ENCODE assay signal across 29 cellular contexts in genomic region chr6:100134703-100135102, GRCh38.
A peak's percentile ranks its signal among the peaks of the same experiment; 100 is the strongest.
DNase-seq lines count a peak whose midpoint lies in the region; FAIRE-seq and TF ChIP-seq lines count a peak whose summit lies in the region.
"Had no signal": no experiment of that assay in that cellular context is flagged by ENCODE, and none has a peak within 500 bp of the region (broad histone marks: within the 10 kb centered on the region; RNA-seq: fewer than 3 reads in every experiment).

No MANE protein-coding gene starts in this region.

- H3K18ac ChIP-seq in mesenchymal stem cell (ENCODE audit: low read depth in 1 of 2, low read length in 2 of 2), result no peak overlapping the region

- WGBS in mesenchymal stem cell, result 100% methylated on average over 1 of the region's 2 CpGs
- WGBS in small intestine, 3 donors, result 79 to 85% (median 83%) methylated on average over 1 of the region's 2 CpGs

- no peak overlapping the region for H3K4me3 Mint-ChIP-seq in endothelial cell (ENCODE audit: unreplicated experiment)
- H3K4me3 Mint-ChIP-seq: activated naive CD4-positive, alpha-beta T cell treated with anti-CD3 and anti-CD28 coated beads, Interleukin-2, amount 50 U/mL, for 24 hours; activated T-helper 1 cell treated with anti-CD3 and anti-CD28 coated beads, Interleukin-12 subunit alpha, Interleukin-12 subunit beta, Interleukin-2, Interleukin-4 antibody, amounts not matched to agents 30 ng/mL and 10 ng/mL and 1 ng/mL, durations not matched to agents 14 hours and 24 hours and 36 hours; CD4-positive, CD25-positive, alpha-beta regulatory T cell; mesothelial cell of epicardium; natural killer cell treated with Interleukin-12 subunit alpha and Interleukin-12 subunit beta and Interleukin-15 and Interleukin-18, amount 100 ng/mL, for 72 hours; stimulated activated memory B cell treated with anti-CD40 and anti-IgM and Interleukin-4, amounts not matched to agents 10 μg/mL and 1 μg/mL and 100 μg/mL, for 72 hours; T-cell had no signal

- H3K14ac ChIP-seq in mesenchymal stem cell (ENCODE audit: low read length in 2 of 2), result no peak overlapping the region

- peaks cover 4% of the 10 kb centered on the region for H3K4me1 Mint-ChIP-seq in endothelial cell (ENCODE audit: unreplicated experiment)
- H3K4me1 Mint-ChIP-seq: activated naive CD4-positive, alpha-beta T cell treated with anti-CD3 and anti-CD28 coated beads, Interleukin-2, amount 50 U/mL, for 24 hours; CD4-positive, CD25-positive, alpha-beta regulatory T cell; mesothelial cell of epicardium; stimulated activated memory B cell treated with anti-CD40 and anti-IgM and Interleukin-4, amounts not matched to agents 10 μg/mL and 1 μg/mL and 100 μg/mL, for 72 hours; T-cell had no signal

- H3K9me3 Mint-ChIP-seq in endothelial cell (ENCODE audit: unreplicated experiment), result no peaks in the 10 kb centered on the region

- no peak overlapping the region for H2BK120ac ChIP-seq in mesenchymal stem cell (ENCODE audit: low read depth, low read length)

- H4K8ac ChIP-seq in mesenchymal stem cell (ENCODE audit: low read length), result no peak overlapping the region

- no peak overlapping the region for H2BK15ac ChIP-seq in mesenchymal stem cell (ENCODE audit: low read depth, poor library complexity, severe bottlenecking)

- no peak overlapping the region for H3K9ac ChIP-seq in mesenchymal stem cell (ENCODE audit: low read length)
- H3K9ac ChIP-seq: parathyroid adenoma had no signal

- H3K23ac ChIP-seq in mesenchymal stem cell (ENCODE audit: low read length in 2 of 2), result no peak overlapping the region

- H3K4me3 ChIP-seq in cardiac fibroblast (replicated peaks in 1 of 2; ENCODE audit: low read depth in 2 of 2, low read length in 2 of 2) (no peak overlapping the region), mesenchymal stem cell (ENCODE audit: insufficient read depth in 1 of 2, low read depth in 1 of 2, low read length in 2 of 2) (no peak overlapping the region), small intestine (ENCODE audit: low read depth in 1 of 2, low read length in 2 of 2) (no peak overlapping the region)
- H3K4me3 ChIP-seq: heart right ventricle, left lung had no signal

- H2BK5ac ChIP-seq in mesenchymal stem cell (ENCODE audit: low read depth, low read length, poor library complexity, severe bottlenecking), result no peak overlapping the region

- H2AFZ ChIP-seq in mesenchymal stem cell (ENCODE audit: low read depth, low read length), result no peak overlapping the region
- H2AFZ ChIP-seq: parathyroid adenoma had no signal

- H3K9me3 ChIP-seq in mesenchymal stem cell (ENCODE audit: control insufficient read depth, low read length) (peaks cover 35% of the 10 kb centered on the region), small intestine (ENCODE audit: control insufficient read depth, low read depth) (no peaks in the 10 kb centered on the region)

- H3K27ac ChIP-seq in mesenchymal stem cell (ENCODE audit: low read length, poor library complexity, severe bottlenecking), result no peak overlapping the region
- no peak overlapping the region for H3K27ac ChIP-seq in small intestine (ENCODE audit: low read depth in 1 of 2, low read length in 1 of 2)
- H3K27ac ChIP-seq: heart right ventricle, left lung, parathyroid adenoma had no signal

- no peak overlapping the region for H2BK12ac ChIP-seq in mesenchymal stem cell (ENCODE audit: low read length in 2 of 2)

- H3K27me3 ChIP-seq in mesenchymal stem cell (ENCODE audit: control insufficient read depth in 1 of 2, insufficient read depth in 1 of 2, low read length in 2 of 2) (no peaks in the 10 kb centered on the region), small intestine (ENCODE audit: control insufficient read depth in 2 of 2, insufficient read depth in 2 of 2, low read length in 2 of 2) (peaks cover 0 to 2% of the 10 kb centered on the region in 2 donors)
- H3K27me3 ChIP-seq: heart right ventricle, left lung had no signal

- no peak overlapping the region for H3K27ac Mint-ChIP-seq in endothelial cell (ENCODE audit: unreplicated experiment)
- H3K27ac Mint-ChIP-seq: activated naive CD4-positive, alpha-beta T cell treated with anti-CD3 and anti-CD28 coated beads, Interleukin-2, amount 50 U/mL, for 24 hours; activated T-helper 1 cell treated with anti-CD3 and anti-CD28 coated beads, Interleukin-12 subunit alpha, Interleukin-12 subunit beta, Interleukin-2, Interleukin-4 antibody, amounts not matched to agents 30 ng/mL and 10 ng/mL and 1 ng/mL, durations not matched to agents 14 hours and 24 hours and 36 hours; mesothelial cell of epicardium; natural killer cell treated with Interleukin-12 subunit alpha and Interleukin-12 subunit beta and Interleukin-15 and Interleukin-18, amount 100 ng/mL, for 72 hours; stimulated activated memory B cell treated with anti-CD40 and anti-IgM and Interleukin-4, amounts not matched to agents 10 μg/mL and 1 μg/mL and 100 μg/mL, for 72 hours; T-cell had no signal

- H3K36me3 ChIP-seq in mesenchymal stem cell (ENCODE audit: control insufficient read depth in 1 of 2, insufficient read depth in 2 of 2, low read depth in 1 of 2, low read length in 2 of 2) (no peaks in the 10 kb centered on the region), small intestine (ENCODE audit: control insufficient read depth in 2 of 2, insufficient read depth in 2 of 2, low read length in 2 of 2) (no peaks in the 10 kb centered on the region)
- H3K36me3 ChIP-seq: heart right ventricle, left lung had no signal

- H3K4me2 ChIP-seq in mesenchymal stem cell (ENCODE audit: low read length, poor library complexity, severe bottlenecking), result no peak overlapping the region

- H2AK5ac ChIP-seq in mesenchymal stem cell (ENCODE audit: low read length, severe bottlenecking), result no peak overlapping the region

- no peak for FAIRE-seq in small intestine (lab: Jason Lieb, UNC)
- FAIRE-seq: colon, GM12891, TTC549, urothelium cell line had no signal

- no peaks in the 10 kb centered on the region for H3K27me3 Mint-ChIP-seq in endothelial cell (ENCODE audit: unreplicated experiment)
- H3K27me3 Mint-ChIP-seq: activated naive CD4-positive, alpha-beta T cell treated with anti-CD3 and anti-CD28 coated beads, Interleukin-2, amount 50 U/mL, for 24 hours; natural killer cell treated with Interleukin-12 subunit alpha and Interleukin-12 subunit beta and Interleukin-15 and Interleukin-18, amount 100 ng/mL, for 72 hours; stimulated activated memory B cell treated with anti-CD40 and anti-IgM and Interleukin-4, amounts not matched to agents 10 μg/mL and 1 μg/mL and 100 μg/mL, for 72 hours; T-cell had no signal

- no peaks in the 10 kb centered on the region for H3K79me1 ChIP-seq in mesenchymal stem cell (replicated peaks; ENCODE audit: low read length, poor library complexity, severe bottlenecking)

- TF ChIP-seq CTCF in cardiac fibroblast (IDR thresholded peaks at IDR 0.05; ENCODE audit: low read depth, low read length), result no peak
- no peak for TF ChIP-seq CTCF in endothelial cell (IDR thresholded peaks at IDR 0.05; ENCODE audit: unreplicated experiment)

- H3K4me1 ChIP-seq in mesenchymal stem cell (ENCODE audit: control insufficient read depth, insufficient read depth, low read depth, low read length) (no peaks in the 10 kb centered on the region), small intestine (ENCODE audit: control insufficient read depth in 2 of 2, insufficient read depth in 1 of 2, low read depth in 1 of 2, low read length in 1 of 2) (no peaks in the 10 kb centered on the region)
- H3K4me1 ChIP-seq: heart right ventricle, left lung, parathyroid adenoma had no signal

- H3K4ac ChIP-seq in mesenchymal stem cell (ENCODE audit: low read depth in 1 of 2, low read length in 2 of 2), result no peak overlapping the region

- DNase-seq in Daoy (ENCODE audit: low read depth) (peak; percentile 18), LHCN-M2 (ENCODE audit: low read depth) (peak; percentile 68), cardiac fibroblast (ENCODE audit: low read depth in 2 of 2) (peak; percentile 26 to 63), mesenchymal stem cell (peak; percentile 18), COLO668 (lab: John Stamatoyannopoulos, UW; ENCODE audit: unreplicated experiment) (no peak), small intestine (no peak), pons (ENCODE audit: low spot score) (no peak), endothelial cell (ENCODE audit: low spot score) (no peak)
- DNase-seq: activated CD4-positive, alpha-beta T cell treated with anti-CD3 and anti-CD28 coated beads for 4 hours; CD4-positive, CD25-positive, alpha-beta regulatory T cell; heart right ventricle; Kasumi-1; left lung; NCI-H1092 treated with DMSO at 0.1 percent for 48 hours; NCI-H2029; NCI-H2227 treated with DMSO at 0.1 percent for 48 hours; OCI-M1; SHP77; T-cell had no signal

- no peak overlapping the region for H4K91ac ChIP-seq in mesenchymal stem cell (ENCODE audit: low read length)

- H3K36me3 Mint-ChIP-seq in endothelial cell (ENCODE audit: low read depth, unreplicated experiment), result no peaks in the 10 kb centered on the region
- H3K36me3 Mint-ChIP-seq: activated naive CD4-positive, alpha-beta T cell treated with anti-CD3 and anti-CD28 coated beads, Interleukin-2, amount 50 U/mL, for 24 hours; CD4-positive, CD25-positive, alpha-beta regulatory T cell; mesothelial cell of epicardium; stimulated activated memory B cell treated with anti-CD40 and anti-IgM and Interleukin-4, amounts not matched to agents 10 μg/mL and 1 μg/mL and 100 μg/mL, for 72 hours; T-cell had no signal

Comparison
In these comparisons a context has a peak if more than half of its experiments do, and no peak if none do; other contexts are left out.
1. DNase-seq: peak in Daoy (single experiment), LHCN-M2 (single experiment), cardiac fibroblast (2 of 2) and mesenchymal stem cell (single experiment); none in COLO668 (single experiment), small intestine (single experiment), pons (single experiment) and endothelial cell (single experiment).